1 cellular context compared by ENCODE assay signal in genomic region chr4:74364649-74365491, GRCh38.
TF ChIP-seq lines count a peak whose summit lies in the region.

A gene with protein sequence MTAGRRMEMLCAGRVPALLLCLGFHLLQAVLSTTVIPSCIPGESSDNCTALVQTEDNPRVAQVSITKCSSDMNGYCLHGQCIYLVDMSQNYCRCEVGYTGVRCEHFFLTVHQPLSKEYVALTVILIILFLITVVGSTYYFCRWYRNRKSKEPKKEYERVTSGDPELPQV (plus strand): TSS chr4:74365145. CDS start chr4:74365309, 164 bp downstream.

TF ChIP-seq in H1, 55 proteins besides CTCF, POLR2A, EP300 and RAD21 (continued from another document):
- no peak for TF ChIP-seq CBX5 (IDR thresholded peaks at IDR 0.05; ENCODE audit: low read depth, low read length)
- TF ChIP-seq TAF7 (optimal IDR thresholded peaks at IDR 0.05; ENCODE audit: borderline replicate concordance, low read depth, low read length), result no peak
- TF ChIP-seq JUND (IDR thresholded peaks at IDR 0.05; ENCODE audit: low read length), result no peak
- TF ChIP-seq MAFK (IDR thresholded peaks at IDR 0.05; ENCODE audit: low read depth, low read length), result no peak
- TF ChIP-seq BACH1 (IDR thresholded peaks at IDR 0.05; ENCODE audit: low read length), result no peak
- no peak for TF ChIP-seq BRCA1 (IDR thresholded peaks at IDR 0.05; ENCODE audit: low read depth, low read length)
- TF ChIP-seq CREB1 (IDR thresholded peaks at IDR 0.05), result no peak; the same call in 1 of the 2 replicates
- TF ChIP-seq YY1 (IDR thresholded peaks at IDR 0.05; ENCODE audit: low read depth, low read length), result peak; percentile 70; the same call in 1 of the 2 replicates
- no peak for TF ChIP-seq HDAC2 (IDR thresholded peaks at IDR 0.05; ENCODE audit: borderline replicate concordance in 1 of 2, low read depth in 2 of 2, low read length in 2 of 2)
- TF ChIP-seq SAP30 (IDR thresholded peaks at IDR 0.05; ENCODE audit: insufficient read depth, insufficient replicate concordance, low read length), result no peak
- TF ChIP-seq CBX8 (IDR thresholded peaks at IDR 0.05; ENCODE audit: borderline replicate concordance, low read depth, low read length), result no peak
- TF ChIP-seq TCF12 (IDR thresholded peaks at IDR 0.05; ENCODE audit: low read depth, low read length), result no peak
- TF ChIP-seq RFX5 (IDR thresholded peaks at IDR 0.05; ENCODE audit: borderline replicate concordance, low read depth, low read length), result no peak
- no peak for TF ChIP-seq CHD2 (IDR thresholded peaks at IDR 0.05; ENCODE audit: low read length)
- no peak for TF ChIP-seq ATF3 (IDR thresholded peaks at IDR 0.05; ENCODE audit: insufficient read depth, low read depth, low read length)
- TF ChIP-seq EGR1 (IDR thresholded peaks at IDR 0.05; ENCODE audit: borderline replicate concordance, low read depth, low read length), result peak; percentile 90
- peak; percentile 100 for TF ChIP-seq RBBP5 (IDR thresholded peaks at IDR 0.05; ENCODE audit: borderline replicate concordance, low read depth, low read length)
- TF ChIP-seq TAF1 (IDR thresholded peaks at IDR 0.05; ENCODE audit: low read depth, low read length), result no peak
- peak in 1 of 2 experiments; percentile 72; a peak in 2 of 4 replicates for TF ChIP-seq SIN3A (conservative IDR thresholded peaks at IDR 0.05 in 1 of 2, IDR thresholded peaks at IDR 0.05 in 1 of 2; ENCODE audit: low read depth in 1 of 2, low read length in 2 of 2)
- no peak for TF ChIP-seq SP1 (IDR thresholded peaks at IDR 0.05; ENCODE audit: low read depth, low read length)
- no peak for TF ChIP-seq TBP (IDR thresholded peaks at IDR 0.05; ENCODE audit: low read depth, low read length)
- TF ChIP-seq FOSL1 (IDR thresholded peaks at IDR 0.05; ENCODE audit: insufficient read depth, low read depth, low read length), result no peak
- no peak for TF ChIP-seq POLR2AphosphoS5 (IDR thresholded peaks at IDR 0.05; ENCODE audit: low read depth, low read length)
- no peak for TF ChIP-seq CEBPB (IDR thresholded peaks at IDR 0.05; ENCODE audit: low read depth, low read length)
- peak; percentile 90 for TF ChIP-seq KDM4A (IDR thresholded peaks at IDR 0.05; ENCODE audit: low read depth, low read length, severe bottlenecking)
- TF ChIP-seq SRF (IDR thresholded peaks at IDR 0.05; ENCODE audit: low read depth, low read length), result 0 out of 2 replicates have a peak, but pooled peaks have one; percentile 19
- no peak for TF ChIP-seq GABPA (IDR thresholded peaks at IDR 0.05; ENCODE audit: borderline replicate concordance, insufficient read depth, low read length)
- no peak for TF ChIP-seq TEAD4 (IDR thresholded peaks at IDR 0.05; ENCODE audit: low read depth, low read length)
- TF ChIP-seq JUN (IDR thresholded peaks at IDR 0.05; ENCODE audit: low read depth, low read length), result no peak
- peak; percentile 99 for TF ChIP-seq ASH2L (IDR thresholded peaks at IDR 0.05; ENCODE audit: low read length)
- no peak for TF ChIP-seq USF2 (IDR thresholded peaks at IDR 0.05; ENCODE audit: low read length)
- TF ChIP-seq CTBP2 (IDR thresholded peaks at IDR 0.05; ENCODE audit: borderline replicate concordance, insufficient read depth, insufficient read length, low read length), result peak; percentile 100
- TF ChIP-seq GTF2F1 (IDR thresholded peaks at IDR 0.05; ENCODE audit: borderline replicate concordance, low read depth, low read length), result no peak
- TF ChIP-seq, protein P1, sequence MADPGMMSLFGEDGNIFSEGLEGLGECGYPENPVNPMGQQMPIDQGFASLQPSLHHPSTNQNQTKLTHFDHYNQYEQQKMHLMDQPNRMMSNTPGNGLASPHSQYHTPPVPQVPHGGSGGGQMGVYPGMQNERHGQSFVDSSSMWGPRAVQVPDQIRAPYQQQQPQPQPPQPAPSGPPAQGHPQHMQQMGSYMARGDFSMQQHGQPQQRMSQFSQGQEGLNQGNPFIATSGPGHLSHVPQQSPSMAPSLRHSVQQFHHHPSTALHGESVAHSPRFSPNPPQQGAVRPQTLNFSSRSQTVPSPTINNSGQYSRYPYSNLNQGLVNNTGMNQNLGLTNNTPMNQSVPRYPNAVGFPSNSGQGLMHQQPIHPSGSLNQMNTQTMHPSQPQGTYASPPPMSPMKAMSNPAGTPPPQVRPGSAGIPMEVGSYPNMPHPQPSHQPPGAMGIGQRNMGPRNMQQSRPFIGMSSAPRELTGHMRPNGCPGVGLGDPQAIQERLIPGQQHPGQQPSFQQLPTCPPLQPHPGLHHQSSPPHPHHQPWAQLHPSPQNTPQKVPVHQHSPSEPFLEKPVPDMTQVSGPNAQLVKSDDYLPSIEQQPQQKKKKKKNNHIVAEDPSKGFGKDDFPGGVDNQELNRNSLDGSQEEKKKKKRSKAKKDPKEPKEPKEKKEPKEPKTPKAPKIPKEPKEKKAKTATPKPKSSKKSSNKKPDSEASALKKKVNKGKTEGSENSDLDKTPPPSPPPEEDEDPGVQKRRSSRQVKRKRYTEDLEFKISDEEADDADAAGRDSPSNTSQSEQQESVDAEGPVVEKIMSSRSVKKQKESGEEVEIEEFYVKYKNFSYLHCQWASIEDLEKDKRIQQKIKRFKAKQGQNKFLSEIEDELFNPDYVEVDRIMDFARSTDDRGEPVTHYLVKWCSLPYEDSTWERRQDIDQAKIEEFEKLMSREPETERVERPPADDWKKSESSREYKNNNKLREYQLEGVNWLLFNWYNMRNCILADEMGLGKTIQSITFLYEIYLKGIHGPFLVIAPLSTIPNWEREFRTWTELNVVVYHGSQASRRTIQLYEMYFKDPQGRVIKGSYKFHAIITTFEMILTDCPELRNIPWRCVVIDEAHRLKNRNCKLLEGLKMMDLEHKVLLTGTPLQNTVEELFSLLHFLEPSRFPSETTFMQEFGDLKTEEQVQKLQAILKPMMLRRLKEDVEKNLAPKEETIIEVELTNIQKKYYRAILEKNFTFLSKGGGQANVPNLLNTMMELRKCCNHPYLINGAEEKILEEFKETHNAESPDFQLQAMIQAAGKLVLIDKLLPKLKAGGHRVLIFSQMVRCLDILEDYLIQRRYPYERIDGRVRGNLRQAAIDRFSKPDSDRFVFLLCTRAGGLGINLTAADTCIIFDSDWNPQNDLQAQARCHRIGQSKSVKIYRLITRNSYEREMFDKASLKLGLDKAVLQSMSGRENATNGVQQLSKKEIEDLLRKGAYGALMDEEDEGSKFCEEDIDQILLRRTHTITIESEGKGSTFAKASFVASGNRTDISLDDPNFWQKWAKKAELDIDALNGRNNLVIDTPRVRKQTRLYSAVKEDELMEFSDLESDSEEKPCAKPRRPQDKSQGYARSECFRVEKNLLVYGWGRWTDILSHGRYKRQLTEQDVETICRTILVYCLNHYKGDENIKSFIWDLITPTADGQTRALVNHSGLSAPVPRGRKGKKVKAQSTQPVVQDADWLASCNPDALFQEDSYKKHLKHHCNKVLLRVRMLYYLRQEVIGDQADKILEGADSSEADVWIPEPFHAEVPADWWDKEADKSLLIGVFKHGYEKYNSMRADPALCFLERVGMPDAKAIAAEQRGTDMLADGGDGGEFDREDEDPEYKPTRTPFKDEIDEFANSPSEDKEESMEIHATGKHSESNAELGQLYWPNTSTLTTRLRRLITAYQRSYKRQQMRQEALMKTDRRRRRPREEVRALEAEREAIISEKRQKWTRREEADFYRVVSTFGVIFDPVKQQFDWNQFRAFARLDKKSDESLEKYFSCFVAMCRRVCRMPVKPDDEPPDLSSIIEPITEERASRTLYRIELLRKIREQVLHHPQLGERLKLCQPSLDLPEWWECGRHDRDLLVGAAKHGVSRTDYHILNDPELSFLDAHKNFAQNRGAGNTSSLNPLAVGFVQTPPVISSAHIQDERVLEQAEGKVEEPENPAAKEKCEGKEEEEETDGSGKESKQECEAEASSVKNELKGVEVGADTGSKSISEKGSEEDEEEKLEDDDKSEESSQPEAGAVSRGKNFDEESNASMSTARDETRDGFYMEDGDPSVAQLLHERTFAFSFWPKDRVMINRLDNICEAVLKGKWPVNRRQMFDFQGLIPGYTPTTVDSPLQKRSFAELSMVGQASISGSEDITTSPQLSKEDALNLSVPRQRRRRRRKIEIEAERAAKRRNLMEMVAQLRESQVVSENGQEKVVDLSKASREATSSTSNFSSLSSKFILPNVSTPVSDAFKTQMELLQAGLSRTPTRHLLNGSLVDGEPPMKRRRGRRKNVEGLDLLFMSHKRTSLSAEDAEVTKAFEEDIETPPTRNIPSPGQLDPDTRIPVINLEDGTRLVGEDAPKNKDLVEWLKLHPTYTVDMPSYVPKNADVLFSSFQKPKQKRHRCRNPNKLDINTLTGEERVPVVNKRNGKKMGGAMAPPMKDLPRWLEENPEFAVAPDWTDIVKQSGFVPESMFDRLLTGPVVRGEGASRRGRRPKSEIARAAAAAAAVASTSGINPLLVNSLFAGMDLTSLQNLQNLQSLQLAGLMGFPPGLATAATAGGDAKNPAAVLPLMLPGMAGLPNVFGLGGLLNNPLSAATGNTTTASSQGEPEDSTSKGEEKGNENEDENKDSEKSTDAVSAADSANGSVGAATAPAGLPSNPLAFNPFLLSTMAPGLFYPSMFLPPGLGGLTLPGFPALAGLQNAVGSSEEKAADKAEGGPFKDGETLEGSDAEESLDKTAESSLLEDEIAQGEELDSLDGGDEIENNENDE (IDR thresholded peaks at IDR 0.05; ENCODE audit: insufficient replicate concordance, low read length), result no peak
- TF ChIP-seq RXRA (IDR thresholded peaks at IDR 0.05; ENCODE audit: insufficient read depth, low read depth, low read length), result no peak
- TF ChIP-seq BCL11A (IDR thresholded peaks at IDR 0.05; ENCODE audit: low read depth in 2 of 2, low read length in 2 of 2), result no peak
- TF ChIP-seq POU5F1 (IDR thresholded peaks at IDR 0.05; ENCODE audit: low read depth, low read length), result no peak
- TF ChIP-seq ZNF274 (IDR thresholded peaks at IDR 0.05; ENCODE audit: borderline replicate concordance, extremely low read depth, low read length), result no peak
- no peak for TF ChIP-seq EZH2 (IDR thresholded peaks at IDR 0.05; ENCODE audit: low read depth, low read length, severe bottlenecking)
- TF ChIP-seq NANOG (IDR thresholded peaks at IDR 0.05; ENCODE audit: insufficient read depth, low read depth, low read length, poor library complexity, severe bottlenecking), result no peak
- TF ChIP-seq SP4 (IDR thresholded peaks at IDR 0.05; ENCODE audit: low read length), result no peak
- peak; percentile 77 for TF ChIP-seq MAX (IDR thresholded peaks at IDR 0.05)
- TF ChIP-seq NRF1 (IDR thresholded peaks at IDR 0.05; ENCODE audit: low read depth, low read length), result no peak
- TF ChIP-seq SIX5 (IDR thresholded peaks at IDR 0.05; ENCODE audit: low read depth, low read length), result no peak
- no peak for TF ChIP-seq KDM5A (IDR thresholded peaks at IDR 0.05; ENCODE audit: low read length)
- no peak for TF ChIP-seq KDM1A (IDR thresholded peaks at IDR 0.05; ENCODE audit: borderline replicate concordance, low read length)
- TF ChIP-seq RNF2 (IDR thresholded peaks at IDR 0.05; ENCODE audit: borderline replicate concordance, low read depth, low read length, missing control alignments, poor library complexity, severe bottlenecking), result peak; percentile 26
- TF ChIP-seq HDAC6 (IDR thresholded peaks at IDR 0.05; ENCODE audit: low read depth, low read length), result no peak
- TF ChIP-seq SUZ12 (IDR thresholded peaks at IDR 0.05; ENCODE audit: low read length), result peak; percentile 53; the same call in 1 of the 2 replicates
